In genomic region chr17:68777243-68777855, GRCh38 we compare ENCODE assay signal across 8 cellular contexts.
DNase-seq lines count a peak whose midpoint lies in the region; ATAC-seq and TF ChIP-seq lines count a peak whose summit lies in the region.

No MANE protein-coding gene starts in this region.

- no peaks in the 10 kb centered on the region for H4K20me1 ChIP-seq in GM23338 (replicated peaks; ENCODE audit: insufficient read depth)

- H3K27ac Mint-ChIP-seq in Caco-2 (ENCODE audit: unreplicated experiment) (peak overlapping the region; percentile 39), GM23338 (no peak overlapping the region)

- H3F3A ChIP-seq in GM23338 (replicated peaks; ENCODE audit: low read depth), result no peaks in the 10 kb centered on the region

- no peaks in the 10 kb centered on the region for H3K9me3 Mint-ChIP-seq in Caco-2 (ENCODE audit: unreplicated experiment)
- H3K9me3 Mint-ChIP-seq in GM23338, result peaks cover 15% of the 10 kb centered on the region

- H3K4me1 Mint-ChIP-seq in Caco-2 (ENCODE audit: low read depth, unreplicated experiment) (peaks cover 6% of the 10 kb centered on the region), GM23338 (peaks cover 2% of the 10 kb centered on the region; the same call in 1 of the 3 replicates)

- H3K79me2 ChIP-seq in GM23338 (replicated peaks; ENCODE audit: insufficient read depth), result no peaks in the 10 kb centered on the region

- peak; percentile 73 to 74 for TF ChIP-seq CTCF in Caco-2 (IDR thresholded peaks at IDR 0.05; ENCODE audit: insufficient read depth in 1 of 2, low read depth in 1 of 2, low read length in 1 of 2, severe bottlenecking in 1 of 2, unreplicated experiment in 1 of 2)
- peak; percentile 83 to 87 for TF ChIP-seq CTCF in GM23338 (conservative IDR thresholded peaks at IDR 0.05; ENCODE audit: low read depth in 2 of 2)

- DNase-seq in Caco-2 (peak; percentile 50 to 72), GM23338 (ENCODE audit: low spot score) (peak; percentile 74), NCI-H510A (lab: John Stamatoyannopoulos, UW) (peak; percentile 16), left cardiac atrium (peak; percentile 42), pons (ENCODE audit: low spot score) (peak; percentile 97)

- peak overlapping the region; percentile 12; the same call in 1 of the 2 replicates for H2AFZ ChIP-seq in GM23338

- H3K4me3 ChIP-seq in Caco-2 (ENCODE audit: low read depth, low read length) (no peak overlapping the region), GM23338 (no peak overlapping the region)

- CTCF ChIA-PET in Caco-2 (lab: Charles Lee), result interaction anchor here (1.2 kb wide), 1 partner anchor 129 kb away, joined by 4 read pairs; no protein-coding TSS in a partner anchor

- H3K9me2 ChIP-seq in GM23338 (ENCODE audit: insufficient read depth), result no peaks in the 10 kb centered on the region; the same call in 1 of the 2 replicates

- H3K27me3 ChIP-seq in Caco-2 (replicated peaks; ENCODE audit: control insufficient read depth, insufficient read depth, low read length) (no peaks in the 10 kb centered on the region), GM23338 (ENCODE audit: insufficient read depth) (no peaks in the 10 kb centered on the region)

- ATAC-seq in GM23338 (peak; percentile 72), left cardiac atrium (peak; percentile 79 to 88), HG02981 (IDR thresholded peaks at IDR 0.05; ENCODE audit: unreplicated experiment) (no peak), HG02571 (IDR thresholded peaks at IDR 0.05; ENCODE audit: unreplicated experiment) (no peak)

- H3K4me2 ChIP-seq in GM23338, result no peak overlapping the region

- BruUV-seq in Caco-2 (replicated peaks; lab: Mats Ljungman, UMichigan), result no TSS peak

- H3K27ac ChIP-seq in GM23338 (ENCODE audit: low read depth), result no peak overlapping the region
- peak overlapping the region; percentile 88 for H3K27ac ChIP-seq in angular gyrus (ENCODE audit: low read depth, low read length)

- H3K27me3 Mint-ChIP-seq in Caco-2 (ENCODE audit: insufficient read depth, unreplicated experiment) (no peaks in the 10 kb centered on the region), GM23338 (ENCODE audit: insufficient read depth, low read depth, poor library complexity) (peaks cover 3% of the 10 kb centered on the region)

- H3K36me3 Mint-ChIP-seq in Caco-2 (ENCODE audit: insufficient read depth, unreplicated experiment) (no peaks in the 10 kb centered on the region), GM23338 (ENCODE audit: low read depth) (peaks cover 8% of the 10 kb centered on the region)

- peak overlapping the region; percentile 62 for H3K4me3 Mint-ChIP-seq in Caco-2 (ENCODE audit: unreplicated experiment)
- H3K4me3 Mint-ChIP-seq in GM23338, result no peak overlapping the region

- no peaks in the 10 kb centered on the region for H3K9me3 ChIP-seq in Caco-2

- H3K4me1 ChIP-seq in Caco-2, result peaks cover 22% of the 10 kb centered on the region
- no peaks in the 10 kb centered on the region for H3K4me1 ChIP-seq in GM23338 (ENCODE audit: insufficient read depth)

- H3K36me3 ChIP-seq in Caco-2 (ENCODE audit: control insufficient read depth, insufficient read depth, low read length), result no peaks in the 10 kb centered on the region
- H3K36me3 ChIP-seq in GM23338 (ENCODE audit: insufficient read depth), result no peaks in the 10 kb centered on the region

- POLR2A ChIA-PET in Caco-2 (lab: Charles Lee), result no interaction called here

- intact Hi-C loops in Caco-2 (cut with micrococcal nuclease; ENCODE audit: unreplicated experiment) (loop anchor here (1.0 kb wide), 5 partner anchors 129 to 469 kb away; no protein-coding TSS in a partner anchor), left cardiac atrium (cut with DNase I) (loop anchor here (5.0 to 10.0 kb wide), 4 partner anchors 127 to 465 kb away; no protein-coding TSS in a partner anchor)

TF ChIP-seq in GM23338, 12 proteins besides CTCF, POLR2A, EP300 and RAD21:
- TF ChIP-seq CREB1 (CRISPR knock-in tag; IDR thresholded peaks at IDR 0.05; ENCODE audit: low read depth) (no peak), POLR2AphosphoS5 (IDR thresholded peaks at IDR 0.05; ENCODE audit: low read depth) (no peak), ZNF462 (CRISPR knock-in tag; IDR thresholded peaks at IDR 0.05) (no peak), EZH2phosphoT487 (IDR thresholded peaks at IDR 0.05; ENCODE audit: unreplicated experiment) (no peak), JUNB (IDR thresholded peaks at IDR 0.05; ENCODE audit: unreplicated experiment) (no peak), ETS1 (IDR thresholded peaks at IDR 0.05) (no peak), ZNF114 (CRISPR knock-in tag; IDR thresholded peaks at IDR 0.05) (no peak)
TF ChIP-seq in GM23338: peak in this region for 0.

Comparison
In these comparisons a context has a peak if more than half of its experiments do, and no peak if none do; other contexts are left out.
1. DNase-seq: peak in every context shown above with its lines; median percentile 97 in pons; 74 in GM23338; 61 in Caco-2; 42 in left cardiac atrium; 16 in NCI-H510A.
2. ATAC-seq: peak in GM23338 (single experiment) and left cardiac atrium (2 of 2); none in HG02981 (single experiment) and HG02571 (single experiment).